Comparison of ENCODE assay signal across 28 cellular contexts in genomic region chr10:37222046-37222445, GRCh38.
"Had no signal": no experiment of that assay in that cellular context is flagged by ENCODE, and none has a peak within 500 bp of the region (broad histone marks: within the 10 kb centered on the region; RNA-seq: fewer than 3 reads in every experiment).

No MANE protein-coding gene starts in this region.

- H3K4me3 Mint-ChIP-seq: activated naive CD4-positive, alpha-beta T cell treated with anti-CD3 and anti-CD28 coated beads, Interleukin-2, amount 10 ng/mL, durations not matched to agents 7 days and 5 days; activated naive CD8-positive, alpha-beta T cell; activated T-cell treated with anti-CD3 and anti-CD28 coated beads, Interleukin-2, amount 50 U/mL, for 4 hours; activated T-helper 17 cell treated with anti-CD3 and anti-CD28 coated beads, Interleukin-2, amount 50 U/mL, for 72 hours; central memory CD8-positive, alpha-beta T cell; dendritic cell treated with granulocyte-macrophage colony-stimulating factor and Interleukin-4, amounts not matched to agents 40 ng/mL and 50 ng/mL, for 4 days; endodermal cell; T-helper 17 cell; T-helper 2 cell treated with Interferon-gamma antibody and Interleukin-4, amounts not matched to agents 5 μg/mL and 100 μg/mL, for 36 hours had no signal

- H3K27ac Mint-ChIP-seq: activated naive CD4-positive, alpha-beta T cell treated with anti-CD3 and anti-CD28 coated beads, Interleukin-2, amount 10 ng/mL, durations not matched to agents 7 days and 5 days; activated naive CD8-positive, alpha-beta T cell; activated T-helper 17 cell treated with anti-CD3 and anti-CD28 coated beads, Interleukin-2, amount 50 U/mL, for 72 hours; dendritic cell treated with granulocyte-macrophage colony-stimulating factor and Interleukin-4, amounts not matched to agents 40 ng/mL and 50 ng/mL, for 4 days; endodermal cell; T-helper 17 cell; T-helper 2 cell treated with Interferon-gamma antibody and Interleukin-4, amounts not matched to agents 5 μg/mL and 100 μg/mL, for 36 hours had no signal

- H3K36me3 Mint-ChIP-seq: activated naive CD4-positive, alpha-beta T cell treated with anti-CD3 and anti-CD28 coated beads, Interleukin-2, amount 10 ng/mL, durations not matched to agents 7 days and 5 days; activated naive CD8-positive, alpha-beta T cell had no signal

- H3K4me3 ChIP-seq: coronary artery, dorsolateral prefrontal cortex, gastrocnemius medialis, heart right ventricle had no signal

- ATAC-seq: activated T-cell treated with anti-CD3 and anti-CD28 coated beads, Interleukin-2, amount 50 U/mL, for 4 hours; activated T-helper 17 cell treated with anti-CD3 and anti-CD28 coated beads, Interleukin-2, amount 50 U/mL, for 72 hours; esophagus mucosa; foreskin keratinocyte; gastrocnemius medialis; heart right ventricle; SK-N-SH treated with all-trans-retinoic acid at 6 μM for 48 hours; T-helper 17 cell had no signal

- H3K27me3 Mint-ChIP-seq: activated naive CD4-positive, alpha-beta T cell treated with anti-CD3 and anti-CD28 coated beads, Interleukin-2, amount 10 ng/mL, durations not matched to agents 7 days and 5 days; activated naive CD8-positive, alpha-beta T cell; activated T-helper 17 cell treated with anti-CD3 and anti-CD28 coated beads, Interleukin-2, amount 50 U/mL, for 72 hours; central memory CD8-positive, alpha-beta T cell; dendritic cell treated with granulocyte-macrophage colony-stimulating factor and Interleukin-4, amounts not matched to agents 40 ng/mL and 50 ng/mL, for 4 days; T-helper 17 cell had no signal

- H3K36me3 ChIP-seq: brain microvascular endothelial cell, gastrocnemius medialis, heart right ventricle had no signal

- H3K9me3 ChIP-seq: gastrocnemius medialis had no signal

- H3K27me3 ChIP-seq: brain microvascular endothelial cell, foreskin keratinocyte, gastrocnemius medialis, heart right ventricle had no signal

- H3K4me1 ChIP-seq: foreskin keratinocyte, gastrocnemius medialis, heart right ventricle had no signal

- DNase-seq: activated CD4-positive, alpha-beta T cell treated with anti-CD3 and anti-CD28 coated beads for 4 hours; activated CD4-positive, alpha-beta T cell treated with anti-CD3 and anti-CD28 coated beads, Interleukin-2, amount 50 U/mL, for 4 hours; activated CD4-positive, CD25-positive, alpha-beta regulatory T cell; activated CD4-positive, CD25-positive, alpha-beta regulatory T cell treated with anti-CD3 and anti-CD28 coated beads, Interleukin-2, amount 50 U/mL, for 72 hours; activated CD8-positive, alpha-beta memory T cell treated with anti-CD3 and anti-CD28 coated beads for 24 hours; activated effector memory CD4-positive, alpha-beta T cell treated with Interleukin-2 at 50 U/mL for 16 hours; activated naive CD4-positive, alpha-beta T cell treated with anti-CD3 and anti-CD28 coated beads, Interleukin-2, amount 10 ng/mL, durations not matched to agents 7 days and 5 days; activated T-cell treated with anti-CD3 and anti-CD28 coated beads, Interleukin-2, amount 50 U/mL, for 4 hours; amniotic stem cell; brain microvascular endothelial cell; effector memory CD4-positive, alpha-beta T cell; endodermal cell; foreskin keratinocyte; gastrocnemius medialis; glutamatergic neuron; heart right ventricle; T-helper 1 cell; T-helper 17 cell; T1000 had no signal

- H3K27ac ChIP-seq: brain microvascular endothelial cell, coronary artery, foreskin keratinocyte, gastrocnemius medialis, heart right ventricle had no signal

- H3K4me1 Mint-ChIP-seq: activated naive CD4-positive, alpha-beta T cell treated with anti-CD3 and anti-CD28 coated beads, Interleukin-2, amount 10 ng/mL, durations not matched to agents 7 days and 5 days; activated T-helper 17 cell treated with anti-CD3 and anti-CD28 coated beads, Interleukin-2, amount 50 U/mL, for 72 hours; central memory CD8-positive, alpha-beta T cell; endodermal cell; T-helper 17 cell had no signal
